In genomic region chr17:13024526-13025263, GRCh38 we compare ENCODE assay signal across 8 cellular contexts. TPM values are rescaled to one million over a fixed set of nuclear protein-coding genes. Genes with fewer than 3 reads are reported as not detected.
DNase-seq lines count a peak whose midpoint lies in the region; ATAC-seq and TF ChIP-seq lines count a peak whose summit lies in the region.

No MANE protein-coding gene starts in this region.

- intact Hi-C loops in CD8-positive, alpha-beta T cell (cut with DNase I, micrococcal nuclease), result loop anchor here in 1 of 2 experiments (5.0 kb wide), 1 partner anchor 1903 kb away; no protein-coding TSS in a partner anchor
- intact Hi-C loops in testis (cut with DNase I; ENCODE audit: low total_unique reads), result no loop called here

- H3K27ac Mint-ChIP-seq in CD8-positive, alpha-beta T cell, result no peak overlapping the region
- no peak overlapping the region for H3K27ac Mint-ChIP-seq in activated T-cell treated with anti-CD3 and anti-CD28 coated beads, Interleukin-2, amount 50 U/mL, for 72 hours

- peak; percentile 99 for ATAC-seq in CD8-positive, alpha-beta T cell
- peak; percentile 86 for ATAC-seq in GM19351 (IDR thresholded peaks at IDR 0.05; ENCODE audit: unreplicated experiment)
- ATAC-seq in HG03442 (IDR thresholded peaks at IDR 0.05; ENCODE audit: unreplicated experiment), result peak; percentile 71
- peak; percentile 78 to 88 for ATAC-seq in activated T-cell treated with anti-CD3 and anti-CD28 coated beads, Interleukin-2, amount 50 U/mL, for 72 hours (replicated peaks in 1 of 2)

- CTCF ChIA-PET in CD8-positive, alpha-beta T cell (lab: Charles Lee), result interaction anchor here (0.7 to 2.2 kb wide), 4 partner anchors 11 to 1902 kb away, joined by 3 to 7 read pairs (median 4); no protein-coding TSS in a partner anchor

- no peaks in the 10 kb centered on the region for H3K27me3 ChIP-seq in CD8-positive, alpha-beta T cell (ENCODE audit: insufficient read depth, low read length)
- H3K27me3 ChIP-seq in testis, result no peaks in the 10 kb centered on the region

- H3K27ac ChIP-seq in CD8-positive, alpha-beta T cell (ENCODE audit: low read depth, low read length), result no peak overlapping the region
- H3K27ac ChIP-seq in testis, result no peak overlapping the region

- peak; percentile 26 to 73 (median 53) for DNase-seq in CD8-positive, alpha-beta T cell
- peak; percentile 77 for DNase-seq in OCI-M1 (lab: John Stamatoyannopoulos, UW)
- DNase-seq in activated T-cell treated with anti-CD3 and anti-CD28 coated beads, Interleukin-2, amount 50 U/mL, for 72 hours, result peak; percentile 63 to 74
- DNase-seq in fibroblast of peridontal ligament (ENCODE audit: extremely low read depth), result peak; percentile 63
- peak in 42 of 56 donors; percentile 5 to 68 (median 29) for DNase-seq in nucleus accumbens (lab: John Stamatoyannopoulos, UW)
- peak; percentile 80 for DNase-seq in testis

- H3K36me3 ChIP-seq in CD8-positive, alpha-beta T cell (ENCODE audit: insufficient read depth, low read length), result no peaks in the 10 kb centered on the region
- no peaks in the 10 kb centered on the region for H3K36me3 ChIP-seq in testis (ENCODE audit: low read depth, missing control alignments)

- WGBS in testis, 2 donors, result 25 to 26% methylated on average over 16 to 19 of the region's 19 CpGs

- peaks cover 4% of the 10 kb centered on the region for H3K4me1 Mint-ChIP-seq in CD8-positive, alpha-beta T cell (ENCODE audit: low read depth)
- H3K4me1 Mint-ChIP-seq in activated T-cell treated with anti-CD3 and anti-CD28 coated beads, Interleukin-2, amount 50 U/mL, for 72 hours (ENCODE audit: low read depth), result no peaks in the 10 kb centered on the region

- H3K4me3 Mint-ChIP-seq in CD8-positive, alpha-beta T cell, result peak overlapping the region; percentile 27
- peak overlapping the region; percentile 1 to 32 for H3K4me3 Mint-ChIP-seq in activated T-cell treated with anti-CD3 and anti-CD28 coated beads, Interleukin-2, amount 50 U/mL, for 72 hours

- H3K9me3 ChIP-seq in CD8-positive, alpha-beta T cell (ENCODE audit: low read length), result no peaks in the 10 kb centered on the region
- H3K9me3 ChIP-seq in testis, result no peaks in the 10 kb centered on the region

- no peak overlapping the region for H3K4me3 ChIP-seq in CD8-positive, alpha-beta T cell (ENCODE audit: low read depth, low read length)
- H3K4me3 ChIP-seq in testis, result peak overlapping the region in 1 of 2 donors; percentile 3

- no peaks in the 10 kb centered on the region for H3K9me3 Mint-ChIP-seq in CD8-positive, alpha-beta T cell
- no peaks in the 10 kb centered on the region for H3K9me3 Mint-ChIP-seq in activated T-cell treated with anti-CD3 and anti-CD28 coated beads, Interleukin-2, amount 50 U/mL, for 72 hours

- no peak for TF ChIP-seq POLR2A in testis (IDR thresholded peaks at IDR 0.05)

- H3K36me3 Mint-ChIP-seq in CD8-positive, alpha-beta T cell, result no peaks in the 10 kb centered on the region
- no peaks in the 10 kb centered on the region for H3K36me3 Mint-ChIP-seq in activated T-cell treated with anti-CD3 and anti-CD28 coated beads, Interleukin-2, amount 50 U/mL, for 72 hours (ENCODE audit: insufficient read depth in 2 of 2)

- H3K4me1 ChIP-seq in CD8-positive, alpha-beta T cell (ENCODE audit: insufficient read depth, low read length), result peaks cover 7% of the 10 kb centered on the region
- H3K4me1 ChIP-seq in testis, result no peaks in the 10 kb centered on the region

- H3K27me3 Mint-ChIP-seq in CD8-positive, alpha-beta T cell (ENCODE audit: low read depth), result peaks cover 15% of the 10 kb centered on the region
- H3K27me3 Mint-ChIP-seq in activated T-cell treated with anti-CD3 and anti-CD28 coated beads, Interleukin-2, amount 50 U/mL, for 72 hours (ENCODE audit: low read depth), result peaks cover 7% of the 10 kb centered on the region

- TF ChIP-seq CTCF in CD8-positive, alpha-beta T cell (IDR thresholded peaks at IDR 0.05), result peak; percentile 97
- peak; percentile 39 to 93 (median 81) for TF ChIP-seq CTCF in testis (IDR thresholded peaks at IDR 0.05)

- POLR2A ChIA-PET in CD8-positive, alpha-beta T cell (lab: Charles Lee), result no interaction called here

RNA-seq across cellular contexts. Expression of gene ELAC2, which starts 6.9 kb away (rescaled TPM):
- total RNA-seq in CD8-positive, alpha-beta T cell, result 10 to 100 TPM; 66.7 to 74.0 TPM
- 10 to 100 TPM; 60.7 to 67.7 TPM for total RNA-seq in activated T-cell treated with anti-CD3 and anti-CD28 coated beads, Interleukin-2, amount 50 U/mL, for 72 hours
- 100 to 1,000 TPM; 108 to 114 TPM for total RNA-seq in testis
- polyA plus RNA-seq in testis (ENCODE audit: insufficient read depth, low read depth, low replicate concordance), result 65.0 TPM

Comparison
In these comparisons a context has a peak if more than half of its experiments do, and no peak if none do; other contexts are left out.
1. DNase-seq: peak in every context shown above with its lines; median percentile 80 in testis; 77 in OCI-M1; 68 in activated T-cell treated with anti-CD3 and anti-CD28 coated beads, Interleukin-2, amount 50 U/mL, for 72 hours; 63 in fibroblast of peridontal ligament; 53 in CD8-positive, alpha-beta T cell; 29 in nucleus accumbens.